In genomic region chrX:150236304-150236703, GRCh38 we compare ENCODE assay signal across 1 cellular context.
TF ChIP-seq lines count a peak whose summit lies in the region.

No MANE protein-coding gene starts in this region.

TF ChIP-seq in IMR-90, 13 proteins besides CTCF, POLR2A, EP300 and RAD21:
- 0 out of 2 replicates have a peak, but pooled peaks have one; percentile 6 for TF ChIP-seq FOS (IDR thresholded peaks at IDR 0.05; ENCODE audit: low read depth, low read length)
- no peak for TF ChIP-seq USF2 (IDR thresholded peaks at IDR 0.05; ENCODE audit: low read depth, low read length)
- TF ChIP-seq MAZ (IDR thresholded peaks at IDR 0.05; ENCODE audit: borderline replicate concordance, low read depth, low read length): 0 out of 2 replicates have a peak, but pooled peaks have one; percentile 10
- TF ChIP-seq ELK1 (IDR thresholded peaks at IDR 0.05; ENCODE audit: borderline replicate concordance, low read depth, low read length): no peak
- TF ChIP-seq NFE2L2 (IDR thresholded peaks at IDR 0.05; ENCODE audit: low read depth, low read length): no peak
TF ChIP-seq in IMR-90: peak in this region for 2.
